8 cellular contexts compared by ENCODE assay signal in the genomic region with DNA sequence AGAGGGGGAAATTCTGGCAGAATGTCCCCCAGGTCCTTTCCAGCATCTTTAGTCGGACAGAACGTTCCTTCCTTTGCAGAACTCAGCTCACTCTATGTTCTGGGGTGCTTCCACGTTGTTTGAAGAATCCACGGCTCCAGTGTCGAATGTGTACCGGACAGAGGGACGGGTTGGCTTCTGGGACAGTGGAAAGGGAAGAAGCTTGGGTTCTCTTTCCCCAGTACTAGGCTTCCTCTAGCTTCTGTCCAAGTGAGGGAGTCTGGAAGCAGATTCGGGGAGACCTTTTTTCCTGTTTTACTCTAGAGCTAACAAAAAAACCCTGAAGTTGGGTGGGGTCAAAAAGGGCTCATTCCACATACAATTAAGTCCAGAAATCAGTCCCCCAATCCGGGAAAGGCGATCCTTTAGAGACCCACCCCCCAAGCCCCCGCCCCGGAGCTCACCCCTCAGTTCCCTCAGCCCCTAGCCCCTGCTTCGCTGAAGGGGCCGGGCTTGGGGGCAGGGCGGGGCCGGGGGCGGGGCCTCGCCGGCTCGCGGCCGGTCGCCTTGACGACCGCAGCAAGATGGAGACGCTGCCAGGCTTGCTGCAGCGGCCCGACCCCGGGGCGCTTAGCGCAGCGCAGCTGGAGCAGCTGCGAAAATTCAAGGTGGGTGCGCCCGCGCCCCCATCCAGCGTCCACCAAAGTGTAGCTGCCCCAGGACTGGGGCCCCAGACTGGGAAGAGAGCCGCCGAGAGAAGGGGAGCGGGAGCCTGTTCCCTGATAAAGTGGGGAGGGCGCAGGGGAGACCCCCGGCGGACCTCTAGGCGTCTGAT. TPM values are rescaled to one million over a fixed set of nuclear protein-coding genes. Genes with fewer than 3 reads are reported as not detected.
DNase-seq lines count a peak whose midpoint lies in the region; ATAC-seq, FAIRE-seq and TF ChIP-seq lines count a peak whose summit lies in the region.

A gene with protein sequence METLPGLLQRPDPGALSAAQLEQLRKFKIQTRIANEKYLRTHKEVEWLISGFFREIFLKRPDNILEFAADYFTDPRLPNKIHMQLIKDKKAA (plus strand): TSS at position 549 of the 814 bp plus-strand sequence. CDS start 15 bp downstream, at position 564.

- H2AFZ ChIP-seq in HepG2 (ENCODE audit: low read length) = no peak within 1 kb of the TSS

- intact Hi-C loops in HepG2 (cut with micrococcal nuclease; ENCODE audit: unreplicated experiment) = no loop called here

- POLR2A ChIA-PET in HepG2 (lab: Yijun Ruan, JAX) = interaction anchor here (1.0 kb wide), 1 partner anchor 16 kb away, joined by 5 read pairs; no protein-coding TSS in a partner anchor

- no peaks in the 10 kb centered on the region for H3K36me3 Mint-ChIP-seq in T-helper 1 cell treated with Interleukin-12 subunit alpha and Interleukin-12 subunit beta and Interleukin-4 antibody, amounts not matched to agents 30 μg/mL and 1 μg/mL, for 36 hours (ENCODE audit: low read depth)

- H3K27ac Mint-ChIP-seq in T-helper 1 cell treated with Interleukin-12 subunit alpha and Interleukin-12 subunit beta and Interleukin-4 antibody, amounts not matched to agents 30 μg/mL and 1 μg/mL, for 36 hours = no peak within 1 kb of the TSS

- FAIRE-seq in HepG2 (lab: Jason Lieb, UNC) (no peak), RCC 7860 (lab: Jason Lieb, UNC) (no peak)

- peaks cover 44% of the 10 kb centered on the region for H3K4me1 ChIP-seq in HepG2 (ENCODE audit: insufficient read depth, low read length)

- H3K27me3 Mint-ChIP-seq in T-helper 1 cell treated with Interleukin-12 subunit alpha and Interleukin-12 subunit beta and Interleukin-4 antibody, amounts not matched to agents 30 μg/mL and 1 μg/mL, for 36 hours (ENCODE audit: low read depth) = peaks cover 80% of the 10 kb centered on the region

- peak within 1 kb of the TSS; percentile 13; the same call in 1 of the 2 replicates for H3K9ac ChIP-seq in HepG2 (ENCODE audit: insufficient read depth, low read depth, low read length)

- BruUV-seq in HepG2 (replicated peaks; lab: Mats Ljungman, UMichigan) = no TSS peak

- H3K4me3 ChIP-seq in HepG2 (replicated peaks in 1 of 3; ENCODE audit: insufficient read depth in 1 of 3, low read depth in 2 of 3, low read length in 3 of 3) = peak within 1 kb of the TSS; percentile 35 to 57 (median 35)

- no peaks in the 10 kb centered on the region for H3K79me2 ChIP-seq in HepG2 (ENCODE audit: insufficient read depth, low read length)

- H4K20me1 ChIP-seq in HepG2 (ENCODE audit: insufficient read depth, low read length) = no peaks in the 10 kb centered on the region

- no peak for TF ChIP-seq RAD21 in HepG2 (CRISPR knock-in tag; IDR thresholded peaks at IDR 0.05)

- in situ Hi-C loops in HepG2 (cut with HindIII; ENCODE audit: extremely low pct_ligation_motif_present, low pct_unique_long_range_greater_than_20kb) = no loop called here

- H3K4me2 ChIP-seq in HepG2 (ENCODE audit: low read depth, low read length) = peak within 1 kb of the TSS; percentile 90

- DNase-seq in EL = peak; percentile 37
- DNase-seq in cerebellum (ENCODE audit: low spot score) = peak; percentile 83
- DNase-seq in HepG2 (ENCODE audit: low spot score) = no peak
- DNase-seq in stimulated activated CD4-positive, alpha-beta T cell treated with anti-CD3 and anti-CD28 coated beads, TNF-alpha, amount 100 ng/mL, for 24 hours (ENCODE audit: low read depth in 3 of 3) = peak in 2 of 3 experiments; percentile 15 to 37
- no peak for DNase-seq in RCC 7860 (ENCODE audit: low spot score)

- H3K27ac ChIP-seq in HepG2 (ENCODE audit: extremely low read length, insufficient read depth, low read length) = no peak within 1 kb of the TSS

- peaks cover 19% of the 10 kb centered on the region for H3K4me1 Mint-ChIP-seq in T-helper 1 cell treated with Interleukin-12 subunit alpha and Interleukin-12 subunit beta and Interleukin-4 antibody, amounts not matched to agents 30 μg/mL and 1 μg/mL, for 36 hours (ENCODE audit: low read depth)

- no peaks in the 10 kb centered on the region for H3K9me3 ChIP-seq in HepG2 (ENCODE audit: low read length)

- no peaks in the 10 kb centered on the region for H3K36me3 ChIP-seq in HepG2 (replicated peaks in 1 of 2; ENCODE audit: control insufficient read depth in 1 of 2, insufficient read depth in 2 of 2, low read length in 2 of 2)

- H3K27me3 ChIP-seq in HepG2 (ENCODE audit: control insufficient read depth in 1 of 2, insufficient read depth in 2 of 2, low read length in 2 of 2) = peaks cover 3 to 35% of the 10 kb centered on the region in 2 experiments

- no peak for TF ChIP-seq EP300 in HepG2 (IDR thresholded peaks at IDR 0.05; ENCODE audit: low read depth in 2 of 2, low read length in 2 of 2)
- no peak for TF ChIP-seq EP300 in HepG2 (CRISPR knock-in tag; IDR thresholded peaks at IDR 0.05; ENCODE audit: borderline replicate concordance)

- no peak for TF ChIP-seq POLR2A in HepG2 (IDR thresholded peaks at IDR 0.05; ENCODE audit: insufficient read depth in 1 of 2, low read depth in 2 of 2, low read length in 2 of 2)

- CTCF ChIA-PET in HepG2 (lab: Yijun Ruan, JAX; ENCODE audit: low intra/inter-chr PET ratio, low total read pairs) = no interaction called here

- peak within 1 kb of the TSS; percentile 73 for H3K4me3 Mint-ChIP-seq in T-helper 1 cell treated with Interleukin-12 subunit alpha and Interleukin-12 subunit beta and Interleukin-4 antibody, amounts not matched to agents 30 μg/mL and 1 μg/mL, for 36 hours

- TF ChIP-seq CTCF in HepG2 (CRISPR knock-in tag; IDR thresholded peaks at IDR 0.05) = no peak

- H3K9me3 Mint-ChIP-seq in T-helper 1 cell treated with Interleukin-12 subunit alpha and Interleukin-12 subunit beta and Interleukin-4 antibody, amounts not matched to agents 30 μg/mL and 1 μg/mL, for 36 hours = no peaks in the 10 kb centered on the region

- WGBS in HepG2 (ENCODE audit: low lambda C conversion rate) = 9% methylated on average over 19 of the region's 44 CpGs

- ATAC-seq in HG02678 (IDR thresholded peaks at IDR 0.05; ENCODE audit: unreplicated experiment) (peak; percentile 62), HepG2 (peak; percentile 72), HG03039 (IDR thresholded peaks at IDR 0.05; ENCODE audit: unreplicated experiment) (no peak)

TF ChIP-seq in HepG2, 621 proteins besides CTCF, POLR2A, EP300 and RAD21:
- TF ChIP-seq ZNF253 (CRISPR knock-in tag; IDR thresholded peaks at IDR 0.05; ENCODE audit: borderline replicate concordance) = no peak
- peak; percentile 66 for TF ChIP-seq HNRNPLL (IDR thresholded peaks at IDR 0.05; ENCODE audit: low read depth, low read length, poor library complexity, severe bottlenecking)
- peak; percentile 23 for TF ChIP-seq YY1 (IDR thresholded peaks at IDR 0.05; ENCODE audit: insufficient read depth, insufficient replicate concordance, low read depth, low read length)
- peak; percentile 66 for TF ChIP-seq RFX3 (CRISPR knock-in tag; IDR thresholded peaks at IDR 0.05)
- 0 out of 2 replicates have a peak, but pooled peaks have one; percentile 14 for TF ChIP-seq SAP130 (CRISPR knock-in tag; IDR thresholded peaks at IDR 0.05; ENCODE audit: low read depth)
- no peak for TF ChIP-seq REL (CRISPR knock-in tag; conservative IDR thresholded peaks at IDR 0.05)
- TF ChIP-seq ZNF292 (CRISPR knock-in tag; IDR thresholded peaks at IDR 0.05; ENCODE audit: borderline replicate concordance, low read depth) = no peak
- TF ChIP-seq, protein P1, sequence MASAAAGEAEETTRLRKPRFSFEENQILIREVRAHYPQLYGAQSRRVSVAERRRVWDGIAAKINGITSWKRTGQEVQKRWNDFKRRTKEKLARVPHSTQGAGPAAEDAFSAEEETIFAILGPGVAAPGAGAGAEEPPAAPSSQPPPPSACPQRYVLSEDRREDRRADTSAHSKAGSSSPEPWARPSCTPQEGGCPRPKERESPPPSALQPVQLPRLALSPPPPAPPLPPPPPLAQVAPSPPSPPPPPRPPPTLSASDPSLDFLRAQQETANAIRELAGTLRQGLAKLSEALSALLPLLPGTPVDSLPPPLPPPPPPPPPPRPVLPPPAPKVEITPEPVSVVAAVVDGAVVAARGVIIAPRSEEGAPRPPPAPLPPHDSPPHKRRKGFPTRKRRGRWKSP (CRISPR knock-in tag; IDR thresholded peaks at IDR 0.05) = 0 out of 2 replicates have a peak, but pooled peaks have one; percentile 12
- TF ChIP-seq ZZZ3 (CRISPR knock-in tag; IDR thresholded peaks at IDR 0.05; ENCODE audit: borderline replicate concordance) = no peak
- 0 out of 2 replicates have a peak, but pooled peaks have one; percentile 23 for TF ChIP-seq RFX1 (IDR thresholded peaks at IDR 0.05)

RNA-seq across cellular contexts. Expression of the gene that starts here (rescaled TPM):
- 1.5 TPM for total RNA-seq in cerebellum
- total RNA-seq in HepG2 (2016; rRNA removed; fragmentation: Illumina TruSeq; extraction: Trizol) = not detected in 2 replicates
- total RNA-seq in HepG2 (2016; cell fraction: cytosol; rRNA removed; fragmentation: Illumina TruSeq; extraction: Trizol; ENCODE audit: low read depth) = not detected in 2 replicates
- total RNA-seq in HepG2 (2016; cell fraction: insoluble cytoplasmic fraction; rRNA removed; fragmentation: Illumina TruSeq; extraction: Trizol) = not detected in 2 replicates
- not detected in 2 replicates for total RNA-seq in HepG2 (2016; cell fraction: membrane; rRNA removed; fragmentation: Illumina TruSeq; extraction: Trizol)
- not detected in 2 replicates for total RNA-seq in HepG2 (2016; cell fraction: nucleus; rRNA removed; fragmentation: Illumina TruSeq; extraction: Trizol)
- not detected in 2 replicates for polyA plus RNA-seq in HepG2 (2011; rRNA removed)
- not detected in 2 replicates for polyA plus RNA-seq in HepG2 (2011; cell fraction: cytosol; rRNA removed)
- not detected in 2 replicates for polyA plus RNA-seq in HepG2 (2011; cell fraction: nucleus; rRNA removed)
- polyA plus RNA-seq in HepG2 (2012) = not detected in 2 replicates
- not detected in 2 replicates for polyA plus RNA-seq in HepG2 (2016; cell fraction: cytosol; fragmentation: Illumina TruSeq; extraction: Trizol; ENCODE audit: low read depth)
- not detected in 2 replicates for polyA plus RNA-seq in HepG2 (2016; cell fraction: insoluble cytoplasmic fraction; fragmentation: Illumina TruSeq; extraction: Trizol; ENCODE audit: low read depth)
- not detected in 2 replicates for polyA plus RNA-seq in HepG2 (2016; cell fraction: membrane; fragmentation: Illumina TruSeq; extraction: Trizol; ENCODE audit: low read depth)
- polyA plus RNA-seq in HepG2 (2016; cell fraction: nucleus; fragmentation: Illumina TruSeq; extraction: Trizol; ENCODE audit: insufficient read depth, low read depth) = not detected in 2 replicates
- not detected in 2 replicates for polyA minus RNA-seq in HepG2 (2011; rRNA and poly(A)+ RNA removed; ENCODE audit: low replicate concordance)
- polyA minus RNA-seq in HepG2 (2011; cell fraction: cytosol; rRNA and poly(A)+ RNA removed) = not detected in 2 replicates
- not detected in 2 replicates for polyA minus RNA-seq in HepG2 (2011; cell fraction: nucleus; rRNA and poly(A)+ RNA removed)

Comparison
In these comparisons a context has a peak if more than half of its experiments do, and no peak if none do; other contexts are left out.
1. Peak in ATAC-seq, H3K4me3 ChIP-seq, H3K9ac ChIP-seq and H3K4me2 ChIP-seq in HepG2; RNA of the gene not detected or under 1 TPM.
2. DNase-seq: peak in EL (single experiment), cerebellum (single experiment) and stimulated activated CD4-positive, alpha-beta T cell treated with anti-CD3 and anti-CD28 coated beads, TNF-alpha, amount 100 ng/mL, for 24 hours (2 of 3); none in HepG2 (single experiment) and RCC 7860 (single experiment).